Comparison of ENCODE assay signal across 8 cellular contexts in genomic region chr1:40039245-40039756, GRCh38. TPM values are rescaled to one million over a fixed set of nuclear protein-coding genes. Genes with fewer than 3 reads are reported as not detected.
DNase-seq lines count a peak whose midpoint lies in the region; ATAC-seq lines count a peak whose summit lies in the region.

No MANE protein-coding gene starts in this region.

- H3K36me3 ChIP-seq in HUES6 (ENCODE audit: control insufficient read depth, insufficient read depth, low read length) (peaks cover 14% of the 10 kb centered on the region), neuron (ENCODE audit: insufficient read depth, low read length) (peaks cover 8% of the 10 kb centered on the region)

- peak overlapping the region; percentile 100 for H3K9ac ChIP-seq in HUES6 (ENCODE audit: low read length)

- peak overlapping the region; percentile 99 for H3K4me3 Mint-ChIP-seq in activated CD8-positive, alpha-beta memory T cell treated with anti-CD3 and anti-CD28 coated beads, Interleukin-2, amount 10 ng/mL, durations not matched to agents 7 days and 5 days

- H3K27me3 ChIP-seq in HUES6 (ENCODE audit: control insufficient read depth, insufficient read depth, low read length) = no peaks in the 10 kb centered on the region
- H3K27me3 ChIP-seq in neuron (ENCODE audit: insufficient read depth, low read length) = no peaks in the 10 kb centered on the region

- no peak for ATAC-seq in activated CD8-positive, alpha-beta memory T cell treated with anti-CD3 and anti-CD28 coated beads, Interleukin-2, amount 10 ng/mL, durations not matched to agents 7 days and 5 days

- H3K27me3 Mint-ChIP-seq in activated CD8-positive, alpha-beta memory T cell treated with anti-CD3 and anti-CD28 coated beads, Interleukin-2, amount 10 ng/mL, durations not matched to agents 7 days and 5 days = no peaks in the 10 kb centered on the region

- peak overlapping the region; percentile 84 for H3K4me3 ChIP-seq in HUES6 (ENCODE audit: low read depth, low read length)
- peak overlapping the region; percentile 80 for H3K4me3 ChIP-seq in neuron (ENCODE audit: low read length)

- no peaks in the 10 kb centered on the region for H3K9me3 Mint-ChIP-seq in activated CD8-positive, alpha-beta memory T cell treated with anti-CD3 and anti-CD28 coated beads, Interleukin-2, amount 10 ng/mL, durations not matched to agents 7 days and 5 days (ENCODE audit: low read depth)

- H3K4me1 ChIP-seq in HUES6 (ENCODE audit: control insufficient read depth, insufficient read depth, low read length) (peaks cover 12% of the 10 kb centered on the region; the same call in 1 of the 2 replicates), neuron (ENCODE audit: insufficient read depth, low read length) (peaks cover 20% of the 10 kb centered on the region)

- peaks cover 36% of the 10 kb centered on the region for H3K36me3 Mint-ChIP-seq in activated CD8-positive, alpha-beta memory T cell treated with anti-CD3 and anti-CD28 coated beads, Interleukin-2, amount 10 ng/mL, durations not matched to agents 7 days and 5 days

- H3K27ac ChIP-seq in HUES6 (ENCODE audit: low read depth, low read length) = peak overlapping the region; percentile 98

- H2AFZ ChIP-seq in neuron (ENCODE audit: low read depth, low read length) = peak overlapping the region; percentile 38

- DNase-seq in activated CD8-positive, alpha-beta memory T cell treated with anti-CD3 and anti-CD28 coated beads, Interleukin-2, amount 10 ng/mL, durations not matched to agents 7 days and 5 days = no peak
- no peak for DNase-seq in activated CD8-positive, alpha-beta memory T cell treated with anti-CD3 and anti-CD28 coated beads for 24 hours
- DNase-seq in SKM-1 (lab: John Stamatoyannopoulos, UW; ENCODE audit: unreplicated experiment) (peak; percentile 70), fibroblast of gingiva (ENCODE audit: low read depth) (peak; percentile 38), SW480 (ENCODE audit: low spot score) (no peak), HT-29 (ENCODE audit: low spot score) (no peak)

- peaks cover 55% of the 10 kb centered on the region for H3K4me1 Mint-ChIP-seq in activated CD8-positive, alpha-beta memory T cell treated with anti-CD3 and anti-CD28 coated beads, Interleukin-2, amount 10 ng/mL, durations not matched to agents 7 days and 5 days

- peak overlapping the region; percentile 97 for H3K27ac Mint-ChIP-seq in activated CD8-positive, alpha-beta memory T cell treated with anti-CD3 and anti-CD28 coated beads, Interleukin-2, amount 10 ng/mL, durations not matched to agents 7 days and 5 days

- CTCF ChIA-PET in activated CD8-positive, alpha-beta memory T cell treated with anti-CD3 and anti-CD28 coated beads, Interleukin-2, amount 10 ng/mL, durations not matched to agents 7 days and 5 days (lab: Charles Lee) = interaction anchor here (0.6 to 2.1 kb wide), 9 partner anchors 10 to 137 kb away, joined by 3 to 9 read pairs (median 4); partner anchors contain the start of gene MYCL

- H3K9me3 ChIP-seq in HUES6 (ENCODE audit: control insufficient read depth, insufficient read depth, low read depth, low read length) = no peaks in the 10 kb centered on the region
- no peaks in the 10 kb centered on the region for H3K9me3 ChIP-seq in neuron (ENCODE audit: low read length)

RNA-seq across cellular contexts. Expression of gene CAP1, which starts 1.2 kb away (rescaled TPM):
- 100 to 1,000 TPM; 647 to 727 TPM for total RNA-seq in activated CD8-positive, alpha-beta memory T cell treated with anti-CD3 and anti-CD28 coated beads, Interleukin-2, amount 10 ng/mL, durations not matched to agents 7 days and 5 days
- 169 and 180 TPM in 2 replicates for total RNA-seq in HT-29 (2014; rRNA removed; shearing (Covaris generic))

RNA-seq across cellular contexts. Expression of gene PPT1, which starts 57.8 kb away (rescaled TPM):
- 10 to 100 TPM; 74.1 to 96.6 TPM for total RNA-seq in activated CD8-positive, alpha-beta memory T cell treated with anti-CD3 and anti-CD28 coated beads, Interleukin-2, amount 10 ng/mL, durations not matched to agents 7 days and 5 days
- 56.2 and 67.0 TPM in 2 replicates for total RNA-seq in HT-29 (2014; rRNA removed; shearing (Covaris generic))

Comparison
In these comparisons a context has a peak if more than half of its experiments do, and no peak if none do; other contexts are left out.
1. DNase-seq: peak in SKM-1 (single experiment) and fibroblast of gingiva (single experiment); none in activated CD8-positive, alpha-beta memory T cell treated with anti-CD3 and anti-CD28 coated beads, Interleukin-2, amount 10 ng/mL, durations not matched to agents 7 days and 5 days (single experiment), activated CD8-positive, alpha-beta memory T cell treated with anti-CD3 and anti-CD28 coated beads for 24 hours (single experiment), SW480 (single experiment) and HT-29 (single experiment).